22 cellular contexts compared by ENCODE assay signal in the genomic region with DNA sequence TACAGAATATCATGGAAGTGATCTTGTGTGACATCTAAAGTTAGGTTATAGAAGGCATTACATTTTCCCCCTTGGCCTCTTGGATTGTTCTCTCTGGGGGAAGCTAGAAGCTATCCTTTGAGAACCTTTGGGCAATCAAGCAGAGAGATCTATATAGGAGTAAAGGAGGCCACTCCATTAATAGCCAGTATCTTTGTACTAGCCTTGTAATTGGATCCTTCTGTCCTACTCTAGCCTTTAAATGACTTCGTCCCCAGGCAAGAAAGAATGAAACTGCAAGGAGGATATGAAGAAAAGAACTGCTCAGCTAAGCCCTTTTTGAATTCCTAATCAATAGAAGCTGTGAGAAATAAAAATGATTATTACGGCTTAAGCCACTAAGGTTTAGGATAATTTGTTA.
"Had no signal": no experiment of that assay in that cellular context is flagged by ENCODE, and none has a peak within 500 bp of the region (broad histone marks: within the 10 kb centered on the region; RNA-seq: fewer than 3 reads in every experiment).

No MANE protein-coding gene starts in this region.

- H3K36me3 Mint-ChIP-seq: activated CD4-positive, alpha-beta memory T cell treated with anti-CD3 and anti-CD28 coated beads for 36 hours; activated naive CD4-positive, alpha-beta T cell treated with anti-CD3 and anti-CD28 coated beads, Interleukin-2, amount 10 ng/mL, durations not matched to agents 7 days and 5 days; naive B cell had no signal

- H3K27me3 Mint-ChIP-seq: activated CD4-positive, alpha-beta memory T cell treated with anti-CD3 and anti-CD28 coated beads for 36 hours; activated naive CD4-positive, alpha-beta T cell treated with anti-CD3 and anti-CD28 coated beads, Interleukin-2, amount 10 ng/mL, durations not matched to agents 7 days and 5 days; activated naive CD8-positive, alpha-beta T cell treated with anti-CD3 and anti-CD28 coated beads, Interleukin-2, amount 50 U/mL, for 24 hours; naive B cell had no signal

- H3K4me3 Mint-ChIP-seq: activated CD4-positive, alpha-beta memory T cell treated with anti-CD3 and anti-CD28 coated beads for 36 hours; activated naive CD4-positive, alpha-beta T cell treated with anti-CD3 and anti-CD28 coated beads, Interleukin-2, amount 10 ng/mL, durations not matched to agents 7 days and 5 days; activated naive CD8-positive, alpha-beta T cell treated with anti-CD3 and anti-CD28 coated beads, Interleukin-2, amount 50 U/mL, for 24 hours; naive B cell; T-helper 1 cell treated with Interleukin-12 subunit alpha and Interleukin-12 subunit beta and Interleukin-4 antibody, amounts not matched to agents 30 μg/mL and 1 μg/mL, for 36 hours had no signal

- H3K27ac Mint-ChIP-seq: activated CD4-positive, alpha-beta memory T cell treated with anti-CD3 and anti-CD28 coated beads for 36 hours; activated naive CD4-positive, alpha-beta T cell treated with anti-CD3 and anti-CD28 coated beads, Interleukin-2, amount 10 ng/mL, durations not matched to agents 7 days and 5 days; activated naive CD8-positive, alpha-beta T cell treated with anti-CD3 and anti-CD28 coated beads, Interleukin-2, amount 50 U/mL, for 24 hours; naive B cell; T-helper 1 cell treated with Interleukin-12 subunit alpha and Interleukin-12 subunit beta and Interleukin-4 antibody, amounts not matched to agents 30 μg/mL and 1 μg/mL, for 36 hours had no signal

- ATAC-seq: activated naive CD8-positive, alpha-beta T cell treated with anti-CD3 and anti-CD28 coated beads, Interleukin-2, amount 50 U/mL, for 24 hours; body of pancreas; left lobe of liver; lower lobe of right lung; psoas muscle had no signal

- DNase-seq: activated CD4-positive, alpha-beta memory T cell treated with anti-CD3 and anti-CD28 coated beads for 36 hours; activated CD4-positive, alpha-beta T cell treated with anti-CD3 and anti-CD28 coated beads for 4 hours; activated CD4-positive, CD25-positive, alpha-beta regulatory T cell; activated effector memory CD4-positive, alpha-beta T cell treated with anti-CD3 and anti-CD28 coated beads, Interleukin-2, amount 50 U/mL, for 16 hours; activated naive CD4-positive, alpha-beta T cell treated with anti-CD3 and anti-CD28 coated beads, Interleukin-2, amount 10 ng/mL, durations not matched to agents 7 days and 5 days; activated naive CD8-positive, alpha-beta T cell treated with anti-CD3 and anti-CD28 coated beads, Interleukin-2, amount 50 U/mL, for 24 hours; anterior cingulate cortex; body of pancreas; kidney; lower lobe of right lung; mesendoderm; naive B cell; ovary; psoas muscle; spleen; stimulated activated CD4-positive, alpha-beta T cell treated with anti-CD3 and anti-CD28 coated beads, Interleukin-4, amount 100 ng/mL, for 1 hour; stimulated activated naive CD4-positive, alpha-beta T cell; T1000; testis; trophoblast cell had no signal

- H3K9me3 Mint-ChIP-seq: activated CD4-positive, alpha-beta memory T cell treated with anti-CD3 and anti-CD28 coated beads for 36 hours; activated naive CD8-positive, alpha-beta T cell treated with anti-CD3 and anti-CD28 coated beads, Interleukin-2, amount 50 U/mL, for 24 hours; T-helper 1 cell treated with Interleukin-12 subunit alpha and Interleukin-12 subunit beta and Interleukin-4 antibody, amounts not matched to agents 30 μg/mL and 1 μg/mL, for 36 hours had no signal

- H3K4me1 Mint-ChIP-seq: activated naive CD4-positive, alpha-beta T cell treated with anti-CD3 and anti-CD28 coated beads, Interleukin-2, amount 10 ng/mL, durations not matched to agents 7 days and 5 days; activated naive CD8-positive, alpha-beta T cell treated with anti-CD3 and anti-CD28 coated beads, Interleukin-2, amount 50 U/mL, for 24 hours; naive B cell had no signal
